19 cellular contexts compared by ENCODE assay signal in genomic region chr1:109782927-109783326, GRCh38. TPM values are rescaled to one million over a fixed set of nuclear protein-coding genes. Genes with fewer than 3 reads are reported as not detected.
DNase-seq lines count a peak whose midpoint lies in the region; ATAC-seq and TF ChIP-seq lines count a peak whose summit lies in the region.
"Had no signal": no experiment of that assay in that cellular context is flagged by ENCODE, and none has a peak within 500 bp of the region (broad histone marks: within the 10 kb centered on the region; RNA-seq: fewer than 3 reads in every experiment).

No MANE protein-coding gene starts in this region.

- peaks cover 13% of the 10 kb centered on the region for H3K27me3 Mint-ChIP-seq in GM23338 (ENCODE audit: insufficient read depth, low read depth, poor library complexity)
- no peaks in the 10 kb centered on the region for H3K27me3 Mint-ChIP-seq in mesothelial cell of epicardium (ENCODE audit: low read depth)
- H3K27me3 Mint-ChIP-seq: effector memory CD8-positive, alpha-beta T cell; stimulated activated memory B cell treated with anti-CD40 and anti-IgM and Interleukin-4, amounts not matched to agents 10 μg/mL and 1 μg/mL and 100 μg/mL, for 72 hours had no signal

- no peak overlapping the region for H3K27ac ChIP-seq in GM23338 (ENCODE audit: low read depth)
- peak overlapping the region; percentile 1 to 77 (median 64) for H3K27ac ChIP-seq in stomach
- H3K27ac ChIP-seq: brain microvascular endothelial cell, gastrocnemius medialis had no signal

- H3K36me3 Mint-ChIP-seq in GM23338 (ENCODE audit: low read depth) (peaks cover 8% of the 10 kb centered on the region; the same call in 2 of the 3 replicates), mesothelial cell of epicardium (no peaks in the 10 kb centered on the region)
- H3K36me3 Mint-ChIP-seq: IgD-negative memory B cell had no signal

- WGBS in stomach, 5 donors = 70 to 90% (median 81%) methylated on average over 4 of the region's 4 CpGs

- H3K9me3 Mint-ChIP-seq in GM23338 (peaks cover 18% of the 10 kb centered on the region), mesothelial cell of epicardium (peaks cover 4% of the 10 kb centered on the region)
- H3K9me3 Mint-ChIP-seq: effector memory CD8-positive, alpha-beta T cell had no signal

- H3K27me3 ChIP-seq in GM23338 (ENCODE audit: insufficient read depth) (no peaks in the 10 kb centered on the region), adipocyte (replicated peaks; ENCODE audit: control insufficient read depth, insufficient read depth, low read length) (no peaks in the 10 kb centered on the region), stomach (no peaks in the 10 kb centered on the region)
- H3K27me3 ChIP-seq: brain microvascular endothelial cell, gastrocnemius medialis had no signal

- peaks cover 13% of the 10 kb centered on the region; the same call in 2 of the 3 replicates for H3K4me1 Mint-ChIP-seq in GM23338
- peaks cover 63% of the 10 kb centered on the region for H3K4me1 Mint-ChIP-seq in mesothelial cell of epicardium
- H3K4me1 Mint-ChIP-seq: IgD-negative memory B cell; stimulated activated memory B cell treated with anti-CD40 and anti-IgM and Interleukin-4, amounts not matched to agents 10 μg/mL and 1 μg/mL and 100 μg/mL, for 72 hours had no signal

- H3K27ac Mint-ChIP-seq in GM23338 = no peak overlapping the region
- H3K27ac Mint-ChIP-seq in mesothelial cell of epicardium = peak overlapping the region; percentile 97
- H3K27ac Mint-ChIP-seq: IgD-negative memory B cell; stimulated activated memory B cell treated with anti-CD40 and anti-IgM and Interleukin-4, amounts not matched to agents 10 μg/mL and 1 μg/mL and 100 μg/mL, for 72 hours had no signal

- H3K36me3 ChIP-seq in GM23338 (ENCODE audit: insufficient read depth) = 0 out of 2 replicates have a peak, but pooled peaks cover 7% of the 10 kb centered on the region
- no peaks in the 10 kb centered on the region for H3K36me3 ChIP-seq in adipocyte (ENCODE audit: control insufficient read depth, insufficient read depth, low read length, severe bottlenecking)
- H3K36me3 ChIP-seq in stomach = no peaks in the 10 kb centered on the region
- H3K36me3 ChIP-seq: brain microvascular endothelial cell, gastrocnemius medialis had no signal

- no peaks in the 10 kb centered on the region for H3K79me2 ChIP-seq in GM23338 (replicated peaks; ENCODE audit: insufficient read depth)

- H3K4me3 ChIP-seq in GM23338 (no peak overlapping the region), adipocyte (ENCODE audit: low read length) (no peak overlapping the region), stomach (no peak overlapping the region)
- H3K4me3 ChIP-seq: gastrocnemius medialis had no signal

- no peak for TF ChIP-seq POLR2A in stomach (IDR thresholded peaks at IDR 0.05)

- H3F3A ChIP-seq in GM23338 (replicated peaks; ENCODE audit: low read depth) = no peaks in the 10 kb centered on the region

- TF ChIP-seq EP300 in stomach (IDR thresholded peaks at IDR 0.05) = no peak

- H3K4me2 ChIP-seq in GM23338 = peak overlapping the region; percentile 43; the same call in 1 of the 2 replicates

- H3K9me3 ChIP-seq in adipocyte (ENCODE audit: control insufficient read depth, low read length) = peaks cover 11% of the 10 kb centered on the region
- H3K9me3 ChIP-seq in stomach = no peaks in the 10 kb centered on the region
- H3K9me3 ChIP-seq: gastrocnemius medialis had no signal

- peak overlapping the region; percentile 29 for H3K9ac ChIP-seq in adipocyte (ENCODE audit: low read length)

- intact Hi-C loops in stomach (cut with DNase I; ENCODE audit: low total_unique reads) = no loop called here

- TF ChIP-seq CTCF in GM23338 (conservative IDR thresholded peaks at IDR 0.05; ENCODE audit: low read depth in 2 of 2) = no peak
- no peak for TF ChIP-seq CTCF in mesothelial cell of epicardium (IDR thresholded peaks at IDR 0.05; ENCODE audit: unreplicated experiment)
- TF ChIP-seq CTCF in stomach (IDR thresholded peaks at IDR 0.05) = no peak

- no peak overlapping the region for H2AFZ ChIP-seq in GM23338

- H3K4me3 Mint-ChIP-seq in GM23338 = no peak overlapping the region
- peak overlapping the region; percentile 26 for H3K4me3 Mint-ChIP-seq in mesothelial cell of epicardium
- H3K4me3 Mint-ChIP-seq: effector memory CD8-positive, alpha-beta T cell; IgD-negative memory B cell; stimulated activated memory B cell treated with anti-CD40 and anti-IgM and Interleukin-4, amounts not matched to agents 10 μg/mL and 1 μg/mL and 100 μg/mL, for 72 hours had no signal

- H3K4me1 ChIP-seq in GM23338 (ENCODE audit: insufficient read depth) (peaks cover 10% of the 10 kb centered on the region), adipocyte (ENCODE audit: control insufficient read depth, insufficient read depth, low read length) (peaks cover 46% of the 10 kb centered on the region), stomach (peaks cover 23 to 55% (median 44%) of the 10 kb centered on the region in 4 donors)

- no peaks in the 10 kb centered on the region for H3K9me2 ChIP-seq in GM23338 (ENCODE audit: insufficient read depth)

- H4K20me1 ChIP-seq in GM23338 (replicated peaks; ENCODE audit: insufficient read depth) = no peaks in the 10 kb centered on the region

- DNase-seq in GM23338 (ENCODE audit: low spot score) = no peak
- no peak for DNase-seq in adipocyte (ENCODE audit: low read depth)
- DNase-seq in mesothelial cell of epicardium (ENCODE audit: low spot score in 2 of 2, unreplicated experiment in 2 of 2) = no peak
- no peak for DNase-seq in stomach
- DNase-seq in NCI-H1417 treated with DMSO at 0.1 percent for 48 hours (lab: John Stamatoyannopoulos, UW) = no peak
- no peak for DNase-seq in NCI-H345 treated with DMSO at 0.1 percent for 48 hours (lab: John Stamatoyannopoulos, UW; ENCODE audit: unreplicated experiment)
- no peak for DNase-seq in cerebellar cortex (ENCODE audit: low spot score)
- DNase-seq: activated naive CD4-positive, alpha-beta T cell treated with Interleukin-2 at 50 U/mL for 16 hours; DMS53; effector memory CD8-positive, alpha-beta T cell; gastrocnemius medialis; H7; NK-92 treated with Interleukin-12 subunit alpha and Interleukin-12 subunit beta, amount 100 ng/mL, for 24 hours had no signal

- no peak; the same call in 2 of the 3 replicates for ATAC-seq in GM23338
- no peak for ATAC-seq in HG02588 (IDR thresholded peaks at IDR 0.05; ENCODE audit: unreplicated experiment)
- ATAC-seq: effector memory CD8-positive, alpha-beta T cell; stimulated activated memory B cell treated with anti-CD40 and anti-IgM and Interleukin-4, amounts not matched to agents 10 μg/mL and 1 μg/mL and 100 μg/mL, for 72 hours had no signal

TF ChIP-seq in GM23338, 12 proteins besides CTCF, POLR2A, EP300 and RAD21 (continues in another document):
- no peak for TF ChIP-seq NANOG (IDR thresholded peaks at IDR 0.05; ENCODE audit: borderline replicate concordance)

RNA-seq across cellular contexts. Expression of gene EPS8L3, which starts 19.2 kb away (rescaled TPM):
- total RNA-seq in GM23338 (2014; rRNA removed; shearing (Covaris generic)) = not detected in 2 replicates
- not detected in 2 replicates for polyA plus RNA-seq in GM23338 (2016; fragmentation: Nextera tagmentation; extraction: Ambion mirVana)
- total RNA-seq in mesothelial cell of epicardium = 0.13 to 0.34 TPM in 2 of 3 replicates, not detected in the other
- total RNA-seq in stomach = 100 to 1,000 TPM in 2 of 5 donors, 10 to 100 TPM in 3; 22.3 to 299 (median 85.8) TPM
- polyA plus RNA-seq in stomach = 10 to 100 TPM in 1 of 3 donors, 1 to 10 TPM in 2; 9.5 to 40.9 (median 9.6) TPM
- total RNA-seq: H7, renal cortical epithelial cell, SK-MEL-5 had no signal
- polyA plus RNA-seq: IgD-negative memory B cell had no signal

RNA-seq across cellular contexts. Expression of gene GSTM3, which starts 42.1 kb away (rescaled TPM):
- 3.1 and 7.4 TPM in 2 replicates for total RNA-seq in GM23338 (2014; rRNA removed; shearing (Covaris generic))
- polyA plus RNA-seq in GM23338 (2016; fragmentation: Nextera tagmentation; extraction: Ambion mirVana) (3.9 and 4.1 TPM in 2 replicates), stomach (100 to 1,000 TPM in 2 of 3 donors, 10 to 100 TPM in 1; 83.8 to 350 (median 194) TPM)
- total RNA-seq in mesothelial cell of epicardium (49.7 to 57.9 TPM (median 55.2 TPM) in 3 replicates), stomach (100 to 1,000 TPM in 2 of 5 donors, 10 to 100 TPM in 3; 32.2 to 213 (median 84.6) TPM)

Comparison
In these comparisons a context has a peak if more than half of its experiments do, and no peak if none do; other contexts are left out.
1. RNA of gene EPS8L3, which starts 19.2 kb away (total RNA-seq): 22.3 to 299 TPM in stomach; 0.13 to 0.34 TPM in mesothelial cell of epicardium and not detected in GM23338; every median in the first group is over 10 times any median in the second.